In genomic region chr4:163492951-163493504, GRCh38 we compare ENCODE assay signal across 11 cellular contexts.
A peak's percentile ranks its signal among the peaks of the same experiment; 100 is the strongest.
DNase-seq lines count a peak whose midpoint lies in the region; ATAC-seq and TF ChIP-seq lines count a peak whose summit lies in the region.
"Had no signal": no experiment of that assay in that cellular context is flagged by ENCODE, and none has a peak within 500 bp of the region (broad histone marks: within the 10 kb centered on the region; RNA-seq: fewer than 3 reads in every experiment).

No MANE protein-coding gene starts in this region.

- H3K36me3 ChIP-seq in KMS-11 (ENCODE audit: insufficient read depth) = no peaks in the 10 kb centered on the region
- H3K36me3 ChIP-seq: ascending aorta, gastrocnemius medialis had no signal

- peaks cover 34% of the 10 kb centered on the region for H3K79me2 ChIP-seq in KMS-11 (ENCODE audit: insufficient read depth, low read depth)

- TF ChIP-seq CTCF in KMS-11 (conservative IDR thresholded peaks at IDR 0.05; ENCODE audit: low read depth, low read length) (no peak), nephron (IDR thresholded peaks at IDR 0.05; ENCODE audit: unreplicated experiment in 3 of 3) (no peak)

- no peaks in the 10 kb centered on the region for H3K27me3 ChIP-seq in KMS-11 (ENCODE audit: insufficient read depth, low read depth)
- H3K27me3 ChIP-seq: ascending aorta, gastrocnemius medialis had no signal

- no peak overlapping the region for H3K27ac Mint-ChIP-seq in activated naive CD8-positive, alpha-beta T cell
- peak overlapping the region; percentile 98 to 99 (median 98) for H3K27ac Mint-ChIP-seq in nephron

- H3K27ac ChIP-seq in KMS-11 = peak overlapping the region; percentile 99; the same call in 1 of the 2 replicates

- H3K36me3 Mint-ChIP-seq in activated naive CD8-positive, alpha-beta T cell = no peaks in the 10 kb centered on the region
- H3K36me3 Mint-ChIP-seq in nephron (ENCODE audit: low read depth) = peaks cover 10% of the 10 kb centered on the region

- peaks cover 2% of the 10 kb centered on the region for H3K27me3 Mint-ChIP-seq in activated naive CD8-positive, alpha-beta T cell
- no peaks in the 10 kb centered on the region for H3K27me3 Mint-ChIP-seq in nephron (ENCODE audit: low read depth)

- peak overlapping the region; percentile 96 for H3K4me2 ChIP-seq in KMS-11

- peak overlapping the region; percentile 65; the same call in 1 of the 2 replicates for H2AFZ ChIP-seq in KMS-11 (ENCODE audit: low read depth)

- peak overlapping the region; percentile 99 for H3K9ac ChIP-seq in KMS-11

- H3K4me3 Mint-ChIP-seq in activated naive CD8-positive, alpha-beta T cell = peak overlapping the region; percentile 94
- H3K4me3 Mint-ChIP-seq in nephron = peak overlapping the region; percentile 96 to 99 (median 98)

- H3K9me3 Mint-ChIP-seq in activated naive CD8-positive, alpha-beta T cell (ENCODE audit: low read depth) = no peaks in the 10 kb centered on the region
- H3K9me3 Mint-ChIP-seq in nephron = no peaks in the 10 kb centered on the region

- no peak for ATAC-seq in GM18858 (IDR thresholded peaks at IDR 0.05; ENCODE audit: unreplicated experiment)
- ATAC-seq in GM21723 (IDR thresholded peaks at IDR 0.05; ENCODE audit: unreplicated experiment) = no peak
- ATAC-seq: gastrocnemius medialis had no signal

- H3K4me3 ChIP-seq in KMS-11 (IDR thresholded peaks at IDR 0.05; ENCODE audit: insufficient read depth, low read depth, low read length) = no peak overlapping the region

- peak; percentile 22 for DNase-seq in NOMO-1 treated with DMSO at 0.1 percent for 48 hours (lab: John Stamatoyannopoulos, UW; ENCODE audit: unreplicated experiment)
- DNase-seq in NOMO-1 treated with dmso at 0.1 percent for 144 hours (lab: John Stamatoyannopoulos, UW; ENCODE audit: unreplicated experiment) = no peak
- DNase-seq in superior temporal gyrus (ENCODE audit: extremely low spot score) = no peak
- DNase-seq: gastrocnemius medialis, NCI-H1417 had no signal

- H4K20me1 ChIP-seq in KMS-11 (ENCODE audit: insufficient read depth) = no peaks in the 10 kb centered on the region

- peaks cover 29% of the 10 kb centered on the region for H3K4me1 Mint-ChIP-seq in activated naive CD8-positive, alpha-beta T cell (ENCODE audit: low read depth)
- peaks cover 21% of the 10 kb centered on the region for H3K4me1 Mint-ChIP-seq in nephron

- H3K4me1 ChIP-seq in KMS-11 (ENCODE audit: low read depth, poor library complexity, severe bottlenecking) = peaks cover 27% of the 10 kb centered on the region
